Comparison of ENCODE assay signal across 1 cellular context in the genomic region with DNA sequence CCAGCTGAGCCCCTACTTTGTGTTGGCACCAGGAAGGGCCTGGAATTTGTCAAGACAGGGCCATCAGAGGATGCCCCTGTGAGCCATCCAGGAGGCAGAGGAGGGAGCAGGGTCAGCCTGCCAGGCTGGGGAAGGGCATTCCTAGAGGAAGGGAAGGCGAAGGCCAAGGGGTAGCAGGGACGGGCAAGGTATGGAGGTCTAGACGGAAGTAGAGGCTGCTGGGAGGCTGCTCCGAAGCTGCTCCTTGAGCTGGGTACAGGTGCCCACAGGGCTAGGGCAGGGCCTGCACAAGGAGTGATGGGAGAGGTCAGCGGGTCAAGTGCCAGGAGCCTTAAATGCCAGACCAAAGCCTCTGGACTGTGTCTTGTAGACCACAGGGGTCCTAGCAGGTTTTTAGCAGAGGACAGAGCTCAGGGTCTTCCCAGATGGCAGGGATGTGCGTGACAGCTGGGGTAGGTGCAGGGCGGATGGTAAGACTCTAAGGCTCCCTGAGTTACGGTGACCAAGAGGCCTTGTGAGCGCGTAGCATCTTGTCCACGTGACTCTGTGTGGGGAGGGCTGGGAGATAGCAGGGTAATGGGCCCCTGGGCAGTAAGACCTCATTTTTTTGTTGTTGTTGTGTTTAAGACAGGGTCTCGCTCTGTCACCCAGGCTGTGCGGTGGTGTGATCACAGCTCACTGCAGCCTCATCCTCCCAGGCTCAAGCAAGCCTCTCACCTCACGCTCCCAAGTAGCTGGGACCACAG.
A peak's percentile ranks its signal among the peaks of the same experiment; 100 is the strongest.
TF ChIP-seq lines count a peak whose summit lies in the region.

No MANE protein-coding gene starts in this region.

TF ChIP-seq in HepG2, 621 proteins besides CTCF, POLR2A, EP300 and RAD21:
- no peak for TF ChIP-seq GABPA (IDR thresholded peaks at IDR 0.05; ENCODE audit: low read depth, low read length)
- TF ChIP-seq GABPA (CRISPR knock-in tag; IDR thresholded peaks at IDR 0.05; ENCODE audit: low read depth), result no peak
- no peak for TF ChIP-seq RORA (CRISPR knock-in tag; IDR thresholded peaks at IDR 0.05)
- TF ChIP-seq AGO2 (optimal IDR thresholded peaks at IDR 0.05; ENCODE audit: low read depth, low read length), result peak; percentile 17
- TF ChIP-seq ZNF10 (CRISPR knock-in tag; IDR thresholded peaks at IDR 0.05; ENCODE audit: borderline replicate concordance, low read depth), result no peak
